In genomic region chr4:37977471-37978452, GRCh38 we compare ENCODE assay signal across 8 cellular contexts. TPM values are rescaled to one million over a fixed set of nuclear protein-coding genes. Genes with fewer than 3 reads are reported as not detected.
DNase-seq lines count a peak whose midpoint lies in the region; ATAC-seq and TF ChIP-seq lines count a peak whose summit lies in the region.

No MANE protein-coding gene starts in this region.

- peak; percentile 49 for TF ChIP-seq CTCF in SU-DHL-6 (IDR thresholded peaks at IDR 0.05; ENCODE audit: insufficient read depth, low read length, poor library complexity, severe bottlenecking)
- peak; percentile 49 for TF ChIP-seq CTCF in cardiac muscle cell (IDR thresholded peaks at IDR 0.05; ENCODE audit: low read depth, low read length)
- peak; percentile 57 to 80 (median 71) for TF ChIP-seq CTCF in upper lobe of left lung (IDR thresholded peaks at IDR 0.05)

- H3K4me1 ChIP-seq in cardiac muscle cell (ENCODE audit: low read depth) (no peaks in the 10 kb centered on the region), upper lobe of left lung (peaks cover 14 to 35% (median 24%) of the 10 kb centered on the region in 4 donors)

- ATAC-seq in GM19438 (IDR thresholded peaks at IDR 0.05; ENCODE audit: low read depth, unreplicated experiment) = peak; percentile 55
- ATAC-seq in HG03558 (IDR thresholded peaks at IDR 0.05; ENCODE audit: extremely low read depth, unreplicated experiment) = peak; percentile 41
- ATAC-seq in upper lobe of left lung (ENCODE audit: low FRiP score in 2 of 2) = peak; percentile 89 to 93

- H3K9ac ChIP-seq in SU-DHL-6 (ENCODE audit: low read length) = peak overlapping the region; percentile 89

- H3K9me2 ChIP-seq in SU-DHL-6 (replicated peaks; ENCODE audit: insufficient read depth, low read length) = no peaks in the 10 kb centered on the region

- peaks cover 32% of the 10 kb centered on the region for H3F3A ChIP-seq in SU-DHL-6 (ENCODE audit: insufficient read depth)

- H4K20me1 ChIP-seq in SU-DHL-6 (ENCODE audit: low read depth, low read length) = peaks cover 15% of the 10 kb centered on the region

- TF ChIP-seq EP300 in upper lobe of left lung (IDR thresholded peaks at IDR 0.05) = no peak

- H3K9me3 ChIP-seq in SU-DHL-6 (ENCODE audit: insufficient read depth, low read length) (no peaks in the 10 kb centered on the region), cardiac muscle cell (ENCODE audit: low read depth) (no peaks in the 10 kb centered on the region), upper lobe of left lung (no peaks in the 10 kb centered on the region)

- peaks cover 20% of the 10 kb centered on the region for H3K79me2 ChIP-seq in SU-DHL-6 (ENCODE audit: insufficient read depth, low read length)

- peak in 2 of 4 donors; percentile 40 to 53 for TF ChIP-seq POLR2A in upper lobe of left lung (IDR thresholded peaks at IDR 0.05)

- H3K4me3 ChIP-seq in SU-DHL-6 (ENCODE audit: insufficient read depth, low read length, poor library complexity, severe bottlenecking) (peak overlapping the region; percentile 90), cardiac muscle cell (peak overlapping the region; percentile 66), upper lobe of left lung (peak overlapping the region; percentile 75 to 90 (median 78))

- H3K27ac ChIP-seq in SU-DHL-6 (ENCODE audit: low read depth, low read length) (peak overlapping the region; percentile 27; the same call in 1 of the 2 replicates), cardiac muscle cell (no peak overlapping the region), upper lobe of left lung (peak overlapping the region; percentile 93 to 98 (median 95))

- peak overlapping the region; percentile 95 for H3K4me2 ChIP-seq in SU-DHL-6 (ENCODE audit: low read depth, low read length, poor library complexity, severe bottlenecking)

- H3K36me3 ChIP-seq in SU-DHL-6 (ENCODE audit: low read length) (no peaks in the 10 kb centered on the region), cardiac muscle cell (no peaks in the 10 kb centered on the region), upper lobe of left lung (no peaks in the 10 kb centered on the region)

- 3 to 13% methylated on average over 13 to 58 of the region's 81 CpGs for WGBS in upper lobe of left lung, 2 donors

- no peaks in the 10 kb centered on the region for H3K27me3 ChIP-seq in SU-DHL-6 (ENCODE audit: low read length)
- H3K27me3 ChIP-seq in cardiac muscle cell = no peaks in the 10 kb centered on the region
- H3K27me3 ChIP-seq in upper lobe of left lung = no peaks in the 10 kb centered on the region

- H2AFZ ChIP-seq in SU-DHL-6 (ENCODE audit: low read depth, low read length, severe bottlenecking) = peak overlapping the region; percentile 81

- DNase-seq in COR-L47 (lab: John Stamatoyannopoulos, UW) (peak; percentile 59), cardiac muscle cell (ENCODE audit: low read depth in 1 of 2, low spot score in 1 of 2) (peak; percentile 44 to 75), pons (ENCODE audit: low spot score) (peak; percentile 69), upper lobe of left lung (peak; percentile 85 to 93)
- DNase-seq in activated naive CD8-positive, alpha-beta T cell treated with anti-CD3 and anti-CD28 coated beads, Interleukin-2, amount 50 U/mL, for 16 hours (ENCODE audit: low read depth, low spot score) = peak; percentile 27

RNA-seq across cellular contexts. Expression of gene PTTG2, which starts 17.6 kb away (rescaled TPM):
- not detected in 2 replicates for total RNA-seq in cardiac muscle cell
- not detected in 2 replicates for polyA plus RNA-seq in cardiac muscle cell
- total RNA-seq in upper lobe of left lung = 10 to 100 TPM in 1 of 6 donors, 1 to 10 TPM in 1, under 1 TPM in 2, not detected in 2; 0.43 to 22.0 (median 0.85) TPM

Comparison
In these comparisons a context has a peak if more than half of its experiments do, and no peak if none do; other contexts are left out.
1. DNase-seq: peak in every context shown above with its lines; median percentile 89 in upper lobe of left lung; 69 in pons; 60 in cardiac muscle cell; 59 in COR-L47; 27 in activated naive CD8-positive, alpha-beta T cell treated with anti-CD3 and anti-CD28 coated beads, Interleukin-2, amount 50 U/mL, for 16 hours.
2. ATAC-seq: peak in every context shown above with its lines; median percentile 91 in upper lobe of left lung; 55 in GM19438; 41 in HG03558.